In genomic region chr6:358432-358831, GRCh38 we compare ENCODE assay signal across 27 cellular contexts. TPM values are rescaled to one million over a fixed set of nuclear protein-coding genes. Genes with fewer than 3 reads are reported as not detected.
DNase-seq lines count a peak whose midpoint lies in the region; ATAC-seq and TF ChIP-seq lines count a peak whose summit lies in the region.
"Had no signal": no experiment of that assay in that cellular context is flagged by ENCODE, and none has a peak within 500 bp of the region (broad histone marks: within the 10 kb centered on the region; RNA-seq: fewer than 3 reads in every experiment).

No MANE protein-coding gene starts in this region.

- H3K23ac ChIP-seq in trophoblast cell (ENCODE audit: low read length): no peak overlapping the region

- H3K4me1 ChIP-seq in CD4-positive, CD25-positive, alpha-beta regulatory T cell (ENCODE audit: control insufficient read depth, insufficient read depth, low read length, poor library complexity, severe bottlenecking): peaks cover 6% of the 10 kb centered on the region
- H3K4me1 ChIP-seq in OCI-LY7 (ENCODE audit: insufficient read depth, low read length, poor library complexity, severe bottlenecking) (peaks cover 100% of the 10 kb centered on the region), trophoblast cell (ENCODE audit: control insufficient read depth in 1 of 2, insufficient read depth in 2 of 2, low read length in 2 of 2) (no peaks in the 10 kb centered on the region), adrenal gland (replicated peaks in 1 of 2) (no peaks in the 10 kb centered on the region)

- no peak overlapping the region for H2BK12ac ChIP-seq in trophoblast cell (ENCODE audit: low read length)

- no peak overlapping the region for H4K91ac ChIP-seq in trophoblast cell (ENCODE audit: low read depth, low read length)

- intact Hi-C loops in OCI-LY7 (cut with micrococcal nuclease; ENCODE audit: unreplicated experiment) (no loop called here), adrenal gland (cut with DNase I) (no loop called here), CD14-positive monocyte (cut with micrococcal nuclease) (no loop called here)

- no peaks in the 10 kb centered on the region for H3K79me1 ChIP-seq in trophoblast cell (ENCODE audit: low read length)

- peak in 1 of 3 donors; percentile 49 for DNase-seq in CD4-positive, CD25-positive, alpha-beta regulatory T cell
- DNase-seq in OCI-LY7 (ENCODE audit: low spot score) (no peak), immature natural killer cell (peak in 2 of 3 donors; percentile 44 to 65), trophoblast cell (no peak), adrenal gland (no peak), CD14-positive monocyte (ENCODE audit: low spot score) (no peak)
- DNase-seq: ACHN; activated gamma-delta T cell treated with Interleukin-2 at 50 U/mL for 16 hours; anterior cingulate cortex; central memory CD4-positive, alpha-beta T cell; DMS 273 treated with DMSO at 0.1 percent for 48 hours; foreskin fibroblast; KBM-7; MM.1S; NCI-H1436 treated with DMSO at 0.1 percent for 48 hours; NCI-H510A; nucleus accumbens; WERI-Rb-1 had no signal

- no peak overlapping the region for H3K27ac ChIP-seq in CD4-positive, CD25-positive, alpha-beta regulatory T cell (ENCODE audit: insufficient read depth, low read length, poor library complexity, severe bottlenecking)
- H3K27ac ChIP-seq in OCI-LY7 (ENCODE audit: low read depth, low read length, poor library complexity, severe bottlenecking): peak overlapping the region; percentile 86
- no peak overlapping the region for H3K27ac ChIP-seq in trophoblast cell (ENCODE audit: low read depth, low read length)
- H3K27ac ChIP-seq in adrenal gland: no peak overlapping the region
- H3K27ac ChIP-seq: hepatocyte, RWPE1, WERI-Rb-1 had no signal

- H3K9ac ChIP-seq in trophoblast cell (ENCODE audit: low read length): peak overlapping the region; percentile 1

- no peak overlapping the region for H3K14ac ChIP-seq in trophoblast cell (ENCODE audit: low read length)

- no peaks in the 10 kb centered on the region for H3K27me3 ChIP-seq in CD4-positive, CD25-positive, alpha-beta regulatory T cell (ENCODE audit: control insufficient read depth, insufficient read depth, low read length)
- H3K27me3 ChIP-seq in trophoblast cell (ENCODE audit: insufficient read depth, low read length) (no peaks in the 10 kb centered on the region), adrenal gland (no peaks in the 10 kb centered on the region)
- H3K27me3 ChIP-seq: BLaER1 treated with 17β-estradiol and CSF1 and Interleukin-3, amounts not matched to agents 10 nM and 100 nM; hepatocyte had no signal

- TF ChIP-seq POLR2A in adrenal gland (IDR thresholded peaks at IDR 0.05): no peak

- no peak overlapping the region for H3K18ac ChIP-seq in trophoblast cell (ENCODE audit: low read length)

- no peak overlapping the region for H3K4me3 ChIP-seq in CD4-positive, CD25-positive, alpha-beta regulatory T cell (ENCODE audit: low read depth, low read length)
- H3K4me3 ChIP-seq in OCI-LY7 (ENCODE audit: low read depth, low read length, poor library complexity, severe bottlenecking) (no peak overlapping the region), trophoblast cell (ENCODE audit: low read depth, low read length) (no peak overlapping the region), adrenal gland (no peak overlapping the region)
- H3K4me3 ChIP-seq: BLaER1 treated with 17β-estradiol and CSF1 and Interleukin-3, amounts not matched to agents 10 nM and 100 nM; hepatocyte; lung had no signal

- no peak overlapping the region for H2AFZ ChIP-seq in OCI-LY7 (ENCODE audit: low read length)
- H2AFZ ChIP-seq in trophoblast cell (ENCODE audit: insufficient read depth, low read length, poor library complexity): no peak overlapping the region
- H2AFZ ChIP-seq: hepatocyte had no signal

- no peak overlapping the region for H4K12ac ChIP-seq in trophoblast cell (ENCODE audit: low read depth, low read length)

- no CpG with 5 or more reads among the region's 4 CpGs for WGBS in trophoblast cell (ENCODE audit: extremely low coverage, insufficient coverage, insufficient read length)
- 78 to 90% (median 83%) methylated on average over 4 of the region's 4 CpGs for WGBS in adrenal gland, 4 donors

- H3K36me3 ChIP-seq in CD4-positive, CD25-positive, alpha-beta regulatory T cell (ENCODE audit: control insufficient read depth, insufficient read depth, low read length): no peaks in the 10 kb centered on the region
- H3K36me3 ChIP-seq in OCI-LY7 (ENCODE audit: insufficient read depth, low read length): no peaks in the 10 kb centered on the region
- no peaks in the 10 kb centered on the region for H3K36me3 ChIP-seq in trophoblast cell (ENCODE audit: control insufficient read depth in 1 of 2, insufficient read depth in 2 of 2, low read length in 2 of 2)
- H3K36me3 ChIP-seq in adrenal gland (replicated peaks in 1 of 2): no peaks in the 10 kb centered on the region
- H3K36me3 ChIP-seq: BLaER1 treated with 17β-estradiol and CSF1 and Interleukin-3, amounts not matched to agents 10 nM and 100 nM; WERI-Rb-1 had no signal

- BruUV-seq in OCI-LY7 (replicated peaks; lab: Mats Ljungman, UMichigan): no TSS peak

- no peak overlapping the region for H4K8ac ChIP-seq in trophoblast cell (ENCODE audit: low read depth, low read length)

- H3K4ac ChIP-seq in trophoblast cell (ENCODE audit: low read depth, low read length): no peak overlapping the region

- no peak overlapping the region for H2BK5ac ChIP-seq in trophoblast cell (ENCODE audit: low read depth, low read length, poor library complexity)

- peaks cover 4% of the 10 kb centered on the region for H3K27me3 Mint-ChIP-seq in CD4-positive, CD25-positive, alpha-beta regulatory T cell
- H3K27me3 Mint-ChIP-seq in immature natural killer cell (ENCODE audit: low read depth in 3 of 3) (peaks cover 0 to 4% (median 0%) of the 10 kb centered on the region in 3 donors), CD14-positive monocyte (ENCODE audit: low read depth in 3 of 3) (peaks cover 2 to 6% (median 5%) of the 10 kb centered on the region in 3 donors)

- CTCF ChIA-PET in OCI-LY7 (lab: Charles Lee; ENCODE audit: unreplicated experiment): interaction anchor here (0.8 kb wide), 1 partner anchor 53 kb away, joined by 3 read pairs; no protein-coding TSS in a partner anchor

- no peaks in the 10 kb centered on the region for H4K20me1 ChIP-seq in OCI-LY7 (ENCODE audit: insufficient read depth, low read length)

- H3K4me2 ChIP-seq in OCI-LY7 (ENCODE audit: low read length) (peak overlapping the region; percentile 66), trophoblast cell (ENCODE audit: low read length) (no peak overlapping the region)
- H3K4me2 ChIP-seq: hepatocyte had no signal

- POLR2A ChIA-PET in OCI-LY7 (lab: Charles Lee): interaction anchor here (0.8 to 3.9 kb wide), 5 partner anchors 8 to 49 kb away, joined by 3 to 15 read pairs (median 3); partner anchors contain the start of gene IRF4

- no peak for ATAC-seq in CD4-positive, CD25-positive, alpha-beta regulatory T cell (ENCODE audit: low read depth in 2 of 2)
- ATAC-seq in HG02678 (IDR thresholded peaks at IDR 0.05; ENCODE audit: unreplicated experiment): no peak
- no peak for ATAC-seq in GM21529 (IDR thresholded peaks at IDR 0.05; ENCODE audit: unreplicated experiment)
- ATAC-seq: SK-N-SH treated with all-trans-retinoic acid at 6 μM for 48 hours had no signal

- H3K79me2 ChIP-seq in OCI-LY7 (ENCODE audit: insufficient read depth, low read depth, low read length) (no peaks in the 10 kb centered on the region), trophoblast cell (ENCODE audit: control insufficient read depth, insufficient read depth, low read length, poor library complexity) (no peaks in the 10 kb centered on the region)
- H3K79me2 ChIP-seq: hepatocyte had no signal

- peaks cover 9 to 28% (median 11%) of the 10 kb centered on the region in 4 donors for H3K4me1 Mint-ChIP-seq in CD4-positive, CD25-positive, alpha-beta regulatory T cell
- H3K4me1 Mint-ChIP-seq in immature natural killer cell: peaks cover 30 to 33% of the 10 kb centered on the region in 2 donors
- peaks cover 27% of the 10 kb centered on the region for H3K4me1 Mint-ChIP-seq in CD14-positive monocyte

- H2AK5ac ChIP-seq in trophoblast cell (ENCODE audit: low read length): no peak overlapping the region

- no peak overlapping the region for H3K4me3 Mint-ChIP-seq in CD4-positive, CD25-positive, alpha-beta regulatory T cell
- H3K4me3 Mint-ChIP-seq in immature natural killer cell (peak overlapping the region; percentile 31 to 79 (median 72)), CD14-positive monocyte (no peak overlapping the region)
- H3K4me3 Mint-ChIP-seq: T-helper 2 cell treated with Interferon-gamma antibody and Interleukin-4, amounts not matched to agents 5 μg/mL and 100 μg/mL, for 36 hours had no signal

- no peaks in the 10 kb centered on the region for H3K9me2 ChIP-seq in OCI-LY7 (ENCODE audit: insufficient read depth, low read length)

- H3K36me3 Mint-ChIP-seq in CD4-positive, CD25-positive, alpha-beta regulatory T cell: no peaks in the 10 kb centered on the region
- H3K36me3 Mint-ChIP-seq in immature natural killer cell: peaks cover 0 to 5% (median 0%) of the 10 kb centered on the region in 3 donors
- peaks cover 3 to 16% of the 10 kb centered on the region in 2 donors for H3K36me3 Mint-ChIP-seq in CD14-positive monocyte

- peak overlapping the region in 2 of 3 donors; percentile 32 to 48 for H3K27ac Mint-ChIP-seq in CD4-positive, CD25-positive, alpha-beta regulatory T cell
- H3K27ac Mint-ChIP-seq in immature natural killer cell (peak overlapping the region; percentile 63 to 93 (median 79)), CD14-positive monocyte (peak overlapping the region in 3 of 7 donors; percentile 3 to 65 (median 51))
- H3K27ac Mint-ChIP-seq: T-helper 2 cell treated with Interferon-gamma antibody and Interleukin-4, amounts not matched to agents 5 μg/mL and 100 μg/mL, for 36 hours had no signal

- TF ChIP-seq CTCF in OCI-LY7 (conservative IDR thresholded peaks at IDR 0.05; ENCODE audit: low read length): no peak
- no peak for TF ChIP-seq CTCF in adrenal gland (IDR thresholded peaks at IDR 0.05)
- TF ChIP-seq CTCF in CD14-positive monocyte (IDR thresholded peaks at IDR 0.05): no peak

- no peak overlapping the region for H2BK120ac ChIP-seq in trophoblast cell (ENCODE audit: insufficient read depth, low read length, poor library complexity)

- no peaks in the 10 kb centered on the region for H3K9me3 ChIP-seq in CD4-positive, CD25-positive, alpha-beta regulatory T cell (ENCODE audit: control insufficient read depth in 2 of 2, low read length in 2 of 2)
- no peaks in the 10 kb centered on the region for H3K9me3 ChIP-seq in OCI-LY7 (ENCODE audit: low read length)
- peaks cover 58% of the 10 kb centered on the region for H3K9me3 ChIP-seq in trophoblast cell (ENCODE audit: insufficient read depth, low read depth, low read length)
- H3K9me3 ChIP-seq in adrenal gland (replicated peaks in 1 of 3): no peaks in the 10 kb centered on the region

- peaks cover 0 to 10% (median 1%) of the 10 kb centered on the region in 7 donors for H3K9me3 Mint-ChIP-seq in CD4-positive, CD25-positive, alpha-beta regulatory T cell
- H3K9me3 Mint-ChIP-seq in immature natural killer cell (peaks cover 0 to 4% (median under 1%) of the 10 kb centered on the region in 6 donors), CD14-positive monocyte (peaks cover 3 to 29% (median 14%) of the 10 kb centered on the region in 7 donors)
- H3K9me3 Mint-ChIP-seq: T-helper 2 cell treated with Interferon-gamma antibody and Interleukin-4, amounts not matched to agents 5 μg/mL and 100 μg/mL, for 36 hours had no signal

RNA-seq across cellular contexts. Expression of gene IRF4, which starts 33.1 kb away (rescaled TPM):
- total RNA-seq in CD4-positive, CD25-positive, alpha-beta regulatory T cell: 71.3 TPM
- polyA plus RNA-seq in CD4-positive, CD25-positive, alpha-beta regulatory T cell: 10 to 100 TPM in 3 of 4 donors, 1 to 10 TPM in 1; 9.0 to 14.3 (median 11.2) TPM
- total RNA-seq in OCI-LY7 (2014; rRNA removed; shearing (Covaris generic)): 143 and 189 TPM in 2 replicates
- 281 and 291 TPM in 2 replicates for total RNA-seq in OCI-LY7 (2022)
- under 1 TPM; 0.41 to 0.98 (median 0.51) TPM for polyA plus RNA-seq in immature natural killer cell
- polyA plus RNA-seq in trophoblast cell (2013): 0.44 and 0.53 TPM in 2 replicates
- 1 to 10 TPM in 3 of 8 donors, under 1 TPM in 4, not detected in 1; 0.30 to 1.5 (median 0.71) TPM for total RNA-seq in adrenal gland
- polyA plus RNA-seq in adrenal gland: under 1 TPM; 0.17 to 0.72 (median 0.48) TPM
- 1 to 10 TPM; 3.0 to 6.4 TPM for polyA plus RNA-seq in CD14-positive monocyte
- total RNA-seq: renal cortical epithelial cell had no signal

Comparison
In these comparisons a context has a peak if more than half of its experiments do, and no peak if none do; other contexts are left out.
1. DNase-seq: peak in immature natural killer cell (2 of 3); none in OCI-LY7 (single experiment), trophoblast cell (0 of 2), adrenal gland (0 of 7) and CD14-positive monocyte (single experiment).
2. H3K4me3 Mint-ChIP-seq: peak in immature natural killer cell (5 of 5); none in CD4-positive, CD25-positive, alpha-beta regulatory T cell (0 of 4) and CD14-positive monocyte (0 of 2).